Comparison of ENCODE assay signal across 1 cellular context in genomic region chr14:101706509-101707284, GRCh38.
TF ChIP-seq lines count a peak whose summit lies in the region.

No MANE protein-coding gene starts in this region.

TF ChIP-seq in HepG2, 621 proteins besides CTCF, POLR2A, EP300 and RAD21 (continued from another document and continues in another):
- TF ChIP-seq FOXJ3 (CRISPR knock-in tag; IDR thresholded peaks at IDR 0.05; ENCODE audit: borderline replicate concordance) (no peak), RFX1 (IDR thresholded peaks at IDR 0.05) (no peak), ZXDC (CRISPR knock-in tag; IDR thresholded peaks at IDR 0.05) (no peak), ZFYVE20 (CRISPR knock-in tag; IDR thresholded peaks at IDR 0.05; ENCODE audit: borderline replicate concordance, low read depth) (no peak), KMT2A (CRISPR knock-in tag; IDR thresholded peaks at IDR 0.05) (no peak), SP2 (CRISPR knock-in tag; IDR thresholded peaks at IDR 0.05) (no peak), RXRA (CRISPR knock-in tag; IDR thresholded peaks at IDR 0.05) (peak; percentile 65; the same call in 1 of the 2 replicates), REST (IDR thresholded peaks at IDR 0.05; ENCODE audit: borderline replicate concordance in 1 of 2, low read depth in 1 of 2, low read length in 2 of 2) (0 out of 4 replicates have a peak, but pooled peaks of 1 of the 2 experiments have one; percentile 19), TFE3 (CRISPR knock-in tag; IDR thresholded peaks at IDR 0.05) (no peak; the same call in 1 of the 2 replicates), MAFK (conservative IDR thresholded peaks at IDR 0.05 in 1 of 2, IDR thresholded peaks at IDR 0.05 in 1 of 2; ENCODE audit: low read length in 2 of 2) (no peak), RFXANK (CRISPR knock-in tag; IDR thresholded peaks at IDR 0.05) (no peak), ZNF160 (CRISPR knock-in tag; IDR thresholded peaks at IDR 0.05) (no peak), ZIK1 (CRISPR knock-in tag; IDR thresholded peaks at IDR 0.05; ENCODE audit: borderline replicate concordance, low read depth) (0 out of 2 replicates have a peak, but pooled peaks have one; percentile 54), ZNF143 (CRISPR knock-in tag; IDR thresholded peaks at IDR 0.05) (no peak), CCAR2 (optimal IDR thresholded peaks at IDR 0.05; ENCODE audit: low read depth, low read length) (no peak), DMTF1 (CRISPR knock-in tag; IDR thresholded peaks at IDR 0.05) (no peak), TEAD3 (CRISPR knock-in tag; optimal IDR thresholded peaks at IDR 0.05; ENCODE audit: borderline replicate concordance) (peak; percentile 15), IRF9 (CRISPR knock-in tag; IDR thresholded peaks at IDR 0.05; ENCODE audit: borderline replicate concordance) (0 out of 2 replicates have a peak, but pooled peaks have one; percentile 53), NKX3-1 (CRISPR knock-in tag; IDR thresholded peaks at IDR 0.05) (no peak), IRF2 (CRISPR knock-in tag; IDR thresholded peaks at IDR 0.05) (no peak), ZNF329 (CRISPR knock-in tag; IDR thresholded peaks at IDR 0.05; ENCODE audit: low read depth) (no peak), PAX8 (CRISPR knock-in tag; IDR thresholded peaks at IDR 0.05; ENCODE audit: borderline replicate concordance) (no peak), ESRRA (CRISPR knock-in tag; IDR thresholded peaks at IDR 0.05; ENCODE audit: low read depth) (0 out of 2 replicates have a peak, but pooled peaks have one; percentile 77), BHLHE40 (IDR thresholded peaks at IDR 0.05; ENCODE audit: low read length) (no peak), HINFP (CRISPR knock-in tag; IDR thresholded peaks at IDR 0.05; ENCODE audit: low read depth) (no peak), ZNF530 (CRISPR knock-in tag; IDR thresholded peaks at IDR 0.05; ENCODE audit: low read depth) (no peak), ZMYM2 (CRISPR knock-in tag; IDR thresholded peaks at IDR 0.05) (peak; percentile 69), THAP8 (CRISPR knock-in tag; IDR thresholded peaks at IDR 0.05; ENCODE audit: borderline replicate concordance) (no peak), ZNF12 (CRISPR knock-in tag; IDR thresholded peaks at IDR 0.05) (no peak), ZC3H4 (CRISPR knock-in tag; IDR thresholded peaks at IDR 0.05; ENCODE audit: borderline replicate concordance) (no peak), ZNF672 (CRISPR knock-in tag; IDR thresholded peaks at IDR 0.05) (no peak), ZNF501 (CRISPR knock-in tag; IDR thresholded peaks at IDR 0.05) (no peak), POGZ (CRISPR knock-in tag; IDR thresholded peaks at IDR 0.05) (no peak), CEBPZ (IDR thresholded peaks at IDR 0.05; ENCODE audit: low read length) (no peak), GRHL1 (CRISPR knock-in tag; conservative IDR thresholded peaks at IDR 0.05) (no peak), KLF16 (CRISPR knock-in tag; IDR thresholded peaks at IDR 0.05) (peak in 1 of 2 experiments; percentile 51; a peak in 1 of 4 replicates), NR2C2 (CRISPR knock-in tag; IDR thresholded peaks at IDR 0.05; ENCODE audit: borderline replicate concordance) (peak; percentile 86), ZNF256 (CRISPR knock-in tag; conservative IDR thresholded peaks at IDR 0.05) (no peak), ZNF317 (CRISPR knock-in tag; IDR thresholded peaks at IDR 0.05) (no peak), SALL2 (CRISPR knock-in tag; IDR thresholded peaks at IDR 0.05) (no peak), YEATS2 (CRISPR knock-in tag; IDR thresholded peaks at IDR 0.05; ENCODE audit: borderline replicate concordance) (no peak), ZNF549 (CRISPR knock-in tag; IDR thresholded peaks at IDR 0.05) (no peak), ZNF251 (CRISPR knock-in tag; IDR thresholded peaks at IDR 0.05) (no peak), ZNF720 (CRISPR knock-in tag; IDR thresholded peaks at IDR 0.05) (no peak), POLR2AphosphoS2 (IDR thresholded peaks at IDR 0.05; ENCODE audit: low read depth, low read length) (no peak), MYC (CRISPR knock-in tag; IDR thresholded peaks at IDR 0.05; ENCODE audit: borderline replicate concordance) (peak; percentile 55; the same call in 1 of the 2 replicates)
